17 cellular contexts compared by ENCODE assay signal in genomic region chr17:57111386-57111785, GRCh38.
"Had no signal": no experiment of that assay in that cellular context is flagged by ENCODE, and none has a peak within 500 bp of the region (broad histone marks: within the 10 kb centered on the region; RNA-seq: fewer than 3 reads in every experiment).

No MANE protein-coding gene starts in this region.

- DNase-seq: activated CD4-positive, alpha-beta memory T cell treated with anti-CD3 and anti-CD28 coated beads for 36 hours; activated gamma-delta T cell treated with Interleukin-2 at 50 U/mL for 16 hours; activated naive CD8-positive, alpha-beta T cell treated with anti-CD3 and anti-CD28 coated beads, Interleukin-2, amount 10 ng/mL, durations not matched to agents 7 days and 5 days; activated T-cell treated with anti-CD3 and anti-CD28 coated beads, Interleukin-2, amount 50 U/mL, for 72 hours; anterior cingulate cortex; foreskin melanocyte; naive thymus-derived CD4-positive, alpha-beta T cell; stimulated activated CD4-positive, alpha-beta T cell treated with anti-CD3 and anti-CD28 coated beads, Interleukin-4, amount 100 ng/mL, for 1 hour; stimulated activated CD8-positive, alpha-beta memory T cell treated with anti-CD3 and anti-CD28 coated beads, Interleukin-4, amount 100 ng/mL, for 48 hours; stimulated activated naive CD8-positive, alpha-beta T cell treated with anti-CD3 and anti-CD28 coated beads, Interleukin-15, Interleukin-2, amounts not matched to agents 100 U/mL and 50 U/mL, for 24 hours; T-cell; thyroid gland had no signal

- H3K27ac ChIP-seq: neutrophil, thyroid gland, vagina, VCaP had no signal

- FAIRE-seq: colon, keratinocyte had no signal

- H3K4me3 ChIP-seq: thyroid gland, vagina had no signal

- H3K27me3 ChIP-seq: neutrophil, thyroid gland, vagina had no signal

- ATAC-seq: activated T-cell treated with anti-CD3 and anti-CD28 coated beads, Interleukin-2, amount 50 U/mL, for 72 hours; naive thymus-derived CD4-positive, alpha-beta T cell; stimulated activated naive CD8-positive, alpha-beta T cell treated with anti-CD3 and anti-CD28 coated beads, Interleukin-15, Interleukin-2, amounts not matched to agents 100 U/mL and 50 U/mL, for 24 hours; T-cell had no signal

- H3K9me3 ChIP-seq: neutrophil, thyroid gland, vagina had no signal
